ENCODE assay signal across 29 cellular contexts in the genomic region with DNA sequence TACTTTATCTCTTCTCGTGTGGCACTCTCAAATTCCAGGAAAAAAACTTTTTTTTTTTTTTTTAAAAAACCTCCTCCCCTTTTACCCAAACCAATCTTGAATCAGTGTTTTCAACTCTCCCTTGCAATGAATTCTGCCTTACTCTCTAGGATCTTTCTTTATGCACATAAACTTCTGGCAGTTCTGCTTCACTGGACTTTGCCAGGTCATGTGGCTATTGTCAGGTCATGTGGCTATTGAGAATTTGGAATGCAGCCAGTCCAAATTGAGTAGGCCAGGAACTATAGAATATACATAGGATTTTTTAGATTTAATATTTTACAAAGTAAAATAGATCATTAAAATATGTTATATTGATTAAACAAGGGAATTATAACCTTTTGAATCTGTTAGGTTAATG.
"Had no signal": no experiment of that assay in that cellular context is flagged by ENCODE, and none has a peak within 500 bp of the region (broad histone marks: within the 10 kb centered on the region; RNA-seq: fewer than 3 reads in every experiment).

No MANE protein-coding gene starts in this region.

- H3K9me3 ChIP-seq: breast epithelium, colonic mucosa, esophagus squamous epithelium, gastrocnemius medialis, sigmoid colon, testis, uterus had no signal

- DNase-seq: activated CD4-positive, alpha-beta T cell treated with anti-CD3 and anti-CD28 coated beads for 4 hours; activated CD4-positive, alpha-beta T cell treated with anti-CD3 and anti-CD28 coated beads, Interleukin-2, amount 50 U/mL, for 48 hours; activated CD4-positive, CD25-positive, alpha-beta regulatory T cell; activated CD8-positive, alpha-beta memory T cell treated with anti-CD3 and anti-CD28 coated beads, Interleukin-2, amount 50 U/mL, for 48 hours; activated naive CD4-positive, alpha-beta T cell; activated naive CD8-positive, alpha-beta T cell treated with anti-CD3 and anti-CD28 coated beads for 36 hours; activated T-cell treated with anti-CD3 and anti-CD28 coated beads, Interleukin-2, amount 50 U/mL, for 4 hours; colonic mucosa; dorsolateral prefrontal cortex; effector memory CD8-positive, alpha-beta T cell; esophagus squamous epithelium; gastrocnemius medialis; head of caudate nucleus; hypothalamus; left cardiac atrium; occipital lobe; posterior cingulate gyrus; retina; sigmoid colon; stimulated activated CD4-positive, alpha-beta T cell treated with anti-CD3 and anti-CD28 coated beads, Interleukin-4, amount 100 ng/mL, for 1 hour; stimulated activated naive CD4-positive, alpha-beta T cell; T-helper 9 cell; testis; trophoblast cell; uterus had no signal

- H3K27ac Mint-ChIP-seq: activated naive CD8-positive, alpha-beta T cell treated with anti-CD3 and anti-CD28 coated beads for 36 hours; activated T-helper 2 cell treated with anti-CD3 and anti-CD28 coated beads, Interferon-gamma antibody, Interleukin-2, Interleukin-4, amounts not matched to agents 10 μg/mL and 5 μg/mL and 100 μg/mL, durations not matched to agents 14 hours and 24 hours and 36 hours; effector memory CD8-positive, alpha-beta T cell; memory B cell; natural killer cell treated with Interleukin-12 subunit alpha and Interleukin-12 subunit beta and Interleukin-15 and Interleukin-18, amount 100 ng/mL, for 72 hours had no signal

- H3K36me3 ChIP-seq: breast epithelium, colonic mucosa, esophagus squamous epithelium, gastrocnemius medialis, sigmoid colon, uterus had no signal

- H3K4me1 Mint-ChIP-seq: activated naive CD8-positive, alpha-beta T cell treated with anti-CD3 and anti-CD28 coated beads for 36 hours; memory B cell had no signal

- H3K4me3 Mint-ChIP-seq: activated naive CD8-positive, alpha-beta T cell treated with anti-CD3 and anti-CD28 coated beads for 36 hours; activated T-cell treated with anti-CD3 and anti-CD28 coated beads, Interleukin-2, amount 50 U/mL, for 4 hours; effector memory CD8-positive, alpha-beta T cell; memory B cell; natural killer cell treated with Interleukin-12 subunit alpha and Interleukin-12 subunit beta and Interleukin-15 and Interleukin-18, amount 100 ng/mL, for 72 hours had no signal

- H3K9me3 Mint-ChIP-seq: activated T-cell treated with anti-CD3 and anti-CD28 coated beads, Interleukin-2, amount 50 U/mL, for 4 hours had no signal

- H3K27me3 Mint-ChIP-seq: effector memory CD8-positive, alpha-beta T cell; memory B cell; natural killer cell treated with Interleukin-12 subunit alpha and Interleukin-12 subunit beta and Interleukin-15 and Interleukin-18, amount 100 ng/mL, for 72 hours had no signal

- ATAC-seq: activated T-cell treated with anti-CD3 and anti-CD28 coated beads, Interleukin-2, amount 50 U/mL, for 4 hours; effector memory CD8-positive, alpha-beta T cell; gastrocnemius medialis; left cardiac atrium; natural killer cell treated with Interleukin-12 subunit alpha and Interleukin-12 subunit beta and Interleukin-15 and Interleukin-18, amount 100 ng/mL, for 72 hours had no signal

- H3K27me3 ChIP-seq: breast epithelium, colonic mucosa, dorsolateral prefrontal cortex, esophagus squamous epithelium, gastrocnemius medialis, sigmoid colon, testis, uterus had no signal

- H3K4me3 ChIP-seq: breast epithelium, colonic mucosa, dorsolateral prefrontal cortex, esophagus squamous epithelium, gastrocnemius medialis, sigmoid colon, testis, uterus had no signal

- H3K27ac ChIP-seq: breast epithelium, colonic mucosa, dorsolateral prefrontal cortex, esophagus squamous epithelium, gastrocnemius medialis, sigmoid colon, testis, uterus had no signal

- H3K4me1 ChIP-seq: breast epithelium, colonic mucosa, gastrocnemius medialis, testis, uterus had no signal

- H3K36me3 Mint-ChIP-seq: activated naive CD8-positive, alpha-beta T cell treated with anti-CD3 and anti-CD28 coated beads for 36 hours; memory B cell; natural killer cell treated with Interleukin-12 subunit alpha and Interleukin-12 subunit beta and Interleukin-15 and Interleukin-18, amount 100 ng/mL, for 72 hours had no signal
